39 cellular contexts compared by ENCODE assay signal in the genomic region with DNA sequence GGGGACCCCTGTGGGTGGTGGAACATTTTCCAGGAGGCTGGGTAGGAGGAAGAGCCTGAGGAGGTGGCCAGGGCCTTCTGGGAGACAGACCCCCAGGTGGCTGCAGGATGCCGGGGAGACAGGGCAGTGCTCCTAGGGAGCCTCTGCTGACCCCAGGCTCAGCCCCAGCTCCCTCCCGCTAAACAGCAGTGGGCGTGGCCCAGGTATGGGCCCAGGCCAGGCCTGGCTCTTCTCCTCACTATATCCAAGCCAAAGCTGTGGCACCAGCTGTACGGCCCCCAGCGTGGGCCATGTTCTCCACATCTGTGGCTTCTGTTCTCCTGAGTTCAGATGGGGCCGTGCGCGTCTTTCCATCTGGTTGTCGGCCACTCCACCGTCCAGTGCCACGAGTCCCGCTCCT. TPM values are rescaled to one million over a fixed set of nuclear protein-coding genes. Genes with fewer than 3 reads are reported as not detected.
"Had no signal": no experiment of that assay in that cellular context is flagged by ENCODE, and none has a peak within 500 bp of the region (broad histone marks: within the 10 kb centered on the region; RNA-seq: fewer than 3 reads in every experiment).

No MANE protein-coding gene starts in this region.

- H2AFZ ChIP-seq: PC-9 had no signal

- H3K36me3 ChIP-seq: brain microvascular endothelial cell, MG63, WERI-Rb-1 had no signal

- H3K27me3 ChIP-seq: brain microvascular endothelial cell, MG63 had no signal

- H3K36me3 Mint-ChIP-seq: activated naive CD8-positive, alpha-beta T cell treated with anti-CD3 and anti-CD28 coated beads for 36 hours; T-cell had no signal

- H3K27ac ChIP-seq: brain microvascular endothelial cell, PC-9, RWPE1, WERI-Rb-1 had no signal

- H3K4me3 ChIP-seq: MG63, PC-9 had no signal

- ATAC-seq: activated CD8-positive, alpha-beta T cell treated with anti-CD3 and anti-CD28 coated beads for 36 hours; activated T-cell treated with anti-CD3 and anti-CD28 coated beads, Interleukin-2, amount 50 U/mL, for 72 hours; activated T-helper 17 cell treated with anti-CD3 and anti-CD28 coated beads, Interleukin-2, amount 50 U/mL, for 72 hours; Right ventricle myocardium inferior; SK-N-SH treated with all-trans-retinoic acid at 6 μM for 48 hours; T-cell had no signal

- H3K27me3 Mint-ChIP-seq: activated CD4-positive, alpha-beta T cell treated with anti-CD3 and anti-CD28 coated beads, Interleukin-2, amount 10 ng/mL, durations not matched to agents 24 days and 14 days; activated CD8-positive, alpha-beta T cell treated with anti-CD3 and anti-CD28 coated beads for 36 hours; activated T-helper 17 cell treated with anti-CD3 and anti-CD28 coated beads, Interleukin-2, amount 50 U/mL, for 72 hours; T-cell had no signal

- H3K9me3 Mint-ChIP-seq: activated CD4-positive, alpha-beta T cell treated with anti-CD3 and anti-CD28 coated beads, Interleukin-2, amount 10 ng/mL, durations not matched to agents 24 days and 14 days; activated CD8-positive, alpha-beta T cell treated with anti-CD3 and anti-CD28 coated beads for 36 hours; activated T-cell treated with anti-CD3 and anti-CD28 coated beads, Interleukin-2, amount 50 U/mL, for 72 hours; activated T-helper 17 cell treated with anti-CD3 and anti-CD28 coated beads, Interleukin-2, amount 50 U/mL, for 72 hours; T-cell had no signal

- DNase-seq: activated CD4-positive, alpha-beta T cell treated with anti-CD3 and anti-CD28 coated beads, Interleukin-2, amount 10 ng/mL, durations not matched to agents 24 days and 14 days; activated CD4-positive, alpha-beta T cell treated with anti-CD3 and anti-CD28 coated beads, Interleukin-2, amount 50 U/mL, for 4 hours; activated CD8-positive, alpha-beta T cell treated with anti-CD3 and anti-CD28 coated beads for 36 hours; activated effector memory CD4-positive, alpha-beta T cell treated with anti-CD3 and anti-CD28 coated beads, Interleukin-2, amount 50 U/mL, for 16 hours; activated naive CD4-positive, alpha-beta T cell; activated naive CD4-positive, alpha-beta T cell treated with anti-CD3 and anti-CD28 coated beads, Interleukin-2, amount 50 U/mL, for 16 hours; activated naive CD8-positive, alpha-beta T cell treated with anti-CD3 and anti-CD28 coated beads for 36 hours; activated T-cell treated with anti-CD3 and anti-CD28 coated beads, Interleukin-2, amount 50 U/mL, for 1 hour; activated T-cell treated with anti-CD3 and anti-CD28 coated beads, Interleukin-2, amount 50 U/mL, for 72 hours; amniotic stem cell; aorta; brain microvascular endothelial cell; central memory CD4-positive, alpha-beta T cell; Kasumi-1; KG1; MG63; NCI-H1048; NCI-H1105 treated with DMSO at 0.1 percent for 48 hours; NCI-H1436; NCI-H1694; NCI-H1930; NCI-H2081 treated with DMSO at 0.1 percent for 48 hours; NCI-H2171; NCI-H510A; NCI-H526; NCI-H748 treated with DMSO at 0.1 percent for 48 hours; NK-92 treated with Interleukin-12 subunit alpha and Interleukin-12 subunit beta, amount 100 ng/mL, for 24 hours; SIG-M5; T-cell; T-helper 2 cell; T-helper 9 cell; WERI-Rb-1 had no signal

- H3K4me2 ChIP-seq: PC-9 had no signal

- H3K27ac Mint-ChIP-seq: activated CD4-positive, alpha-beta T cell treated with anti-CD3 and anti-CD28 coated beads, Interleukin-2, amount 10 ng/mL, durations not matched to agents 24 days and 14 days; activated CD8-positive, alpha-beta T cell treated with anti-CD3 and anti-CD28 coated beads for 36 hours; activated naive CD8-positive, alpha-beta T cell treated with anti-CD3 and anti-CD28 coated beads for 36 hours; activated T-cell treated with anti-CD3 and anti-CD28 coated beads, Interleukin-2, amount 50 U/mL, for 72 hours; activated T-helper 17 cell treated with anti-CD3 and anti-CD28 coated beads, Interleukin-2, amount 50 U/mL, for 72 hours had no signal

- H3K9me3 ChIP-seq: MG63 had no signal

- H3K4me1 Mint-ChIP-seq: activated CD4-positive, alpha-beta T cell treated with anti-CD3 and anti-CD28 coated beads, Interleukin-2, amount 10 ng/mL, durations not matched to agents 24 days and 14 days; activated naive CD8-positive, alpha-beta T cell treated with anti-CD3 and anti-CD28 coated beads for 36 hours; activated T-helper 17 cell treated with anti-CD3 and anti-CD28 coated beads, Interleukin-2, amount 50 U/mL, for 72 hours; T-cell had no signal

- H3K4me3 Mint-ChIP-seq: activated CD4-positive, alpha-beta T cell treated with anti-CD3 and anti-CD28 coated beads, Interleukin-2, amount 10 ng/mL, durations not matched to agents 24 days and 14 days; activated CD8-positive, alpha-beta T cell treated with anti-CD3 and anti-CD28 coated beads for 36 hours; activated naive CD8-positive, alpha-beta T cell treated with anti-CD3 and anti-CD28 coated beads for 36 hours; activated T-cell treated with anti-CD3 and anti-CD28 coated beads, Interleukin-2, amount 50 U/mL, for 72 hours; activated T-helper 17 cell treated with anti-CD3 and anti-CD28 coated beads, Interleukin-2, amount 50 U/mL, for 72 hours; T-cell had no signal

RNA-seq across cellular contexts. Expression of a gene that starts 58.5 kb away (rescaled TPM):
- total RNA-seq: activated CD4-positive, alpha-beta T cell treated with anti-CD3 and anti-CD28 coated beads, Interleukin-2, amount 10 ng/mL, durations not matched to agents 24 days and 14 days; activated CD8-positive, alpha-beta memory T cell treated with anti-CD3 and anti-CD28 coated beads for 36 hours; activated CD8-positive, alpha-beta T cell treated with anti-CD3 and anti-CD28 coated beads for 36 hours; activated naive CD8-positive, alpha-beta T cell treated with anti-CD3 and anti-CD28 coated beads for 36 hours; activated T-cell treated with anti-CD3 and anti-CD28 coated beads, Interleukin-2, amount 50 U/mL, for 72 hours; activated T-helper 17 cell treated with anti-CD3 and anti-CD28 coated beads, Interleukin-2, amount 50 U/mL, for 72 hours; PC-9; SK-MEL-5 had no signal
- polyA plus RNA-seq: aorta had no signal
